In genomic region chr20:41418739-41419293, GRCh38 we compare ENCODE assay signal across 22 cellular contexts. TPM values are rescaled to one million over a fixed set of nuclear protein-coding genes. Genes with fewer than 3 reads are reported as not detected.
DNase-seq lines count a peak whose midpoint lies in the region; ATAC-seq and FAIRE-seq lines count a peak whose summit lies in the region.
"Had no signal": no experiment of that assay in that cellular context is flagged by ENCODE, and none has a peak within 500 bp of the region (broad histone marks: within the 10 kb centered on the region; RNA-seq: fewer than 3 reads in every experiment).

No MANE protein-coding gene starts in this region.

- no peak overlapping the region for H2BK5ac ChIP-seq in mesendoderm (ENCODE audit: low read length)

- no peaks in the 10 kb centered on the region for H3K9me2 ChIP-seq in GM23248 (ENCODE audit: insufficient read depth)

- no peaks in the 10 kb centered on the region for H3K79me2 ChIP-seq in mesendoderm (ENCODE audit: control insufficient read depth, insufficient read depth, low read length)
- H3K79me2 ChIP-seq in GM23248 (ENCODE audit: insufficient read depth): no peaks in the 10 kb centered on the region

- H4K8ac ChIP-seq in mesendoderm (ENCODE audit: low read depth, low read length): no peak overlapping the region

- WGBS in mesendoderm (ENCODE audit: extremely low coverage, insufficient coverage, low lambda C conversion rate): no CpG with 5 or more reads among the region's 7 CpGs
- 98% methylated on average over 7 of the region's 7 CpGs for WGBS in GM23248 (ENCODE audit: low coverage in 1 of 2, low lambda C conversion rate in 2 of 2, missing lambda C conversion rate in 2 of 2), 2 experiments

- peak overlapping the region; percentile 31 for H3K27ac Mint-ChIP-seq in activated naive CD8-positive, alpha-beta T cell treated with anti-CD3 and anti-CD28 coated beads for 36 hours
- H3K27ac Mint-ChIP-seq in activated naive CD8-positive, alpha-beta T cell treated with anti-CD3 and anti-CD28 coated beads, Interleukin-2, amount 50 U/mL, for 24 hours: no peak overlapping the region
- H3K27ac Mint-ChIP-seq: HFFc6 had no signal

- intact Hi-C loops in left cardiac atrium (cut with DNase I): loop anchor here in 1 of 2 donors (10.0 kb wide), 1 partner anchor 244 kb away; no protein-coding TSS in a partner anchor

- no peak overlapping the region for H3K18ac ChIP-seq in mesendoderm (ENCODE audit: low read length)

- H3K27me3 ChIP-seq in mesendoderm (ENCODE audit: insufficient read depth, low read length, poor library complexity) (no peaks in the 10 kb centered on the region), GM23248 (replicated peaks; ENCODE audit: insufficient read depth) (no peaks in the 10 kb centered on the region)

- no peak overlapping the region for H2BK15ac ChIP-seq in mesendoderm (replicated peaks; ENCODE audit: low read depth)

- no peak for ATAC-seq in activated naive CD8-positive, alpha-beta T cell treated with anti-CD3 and anti-CD28 coated beads, Interleukin-2, amount 50 U/mL, for 24 hours
- ATAC-seq in left cardiac atrium: peak; percentile 27 to 50
- ATAC-seq: A549, HCT116 had no signal

- H3K23ac ChIP-seq in mesendoderm (ENCODE audit: low read length): no peak overlapping the region

- H3K79me1 ChIP-seq in mesendoderm (ENCODE audit: low read length): no peaks in the 10 kb centered on the region

- H3K4me1 Mint-ChIP-seq in activated naive CD8-positive, alpha-beta T cell treated with anti-CD3 and anti-CD28 coated beads for 36 hours: peaks cover 8% of the 10 kb centered on the region
- no peaks in the 10 kb centered on the region for H3K4me1 Mint-ChIP-seq in activated naive CD8-positive, alpha-beta T cell treated with anti-CD3 and anti-CD28 coated beads, Interleukin-2, amount 50 U/mL, for 24 hours

- peak; percentile 67 for FAIRE-seq in HTR-8/SVneo (lab: Jason Lieb, UNC)
- FAIRE-seq: A549, D721Med, G401.6, GM12891 had no signal

- H4K5ac ChIP-seq in mesendoderm (ENCODE audit: low read length): no peak overlapping the region

- H2AK5ac ChIP-seq in mesendoderm (ENCODE audit: low read length): no peak overlapping the region

- H3K4me1 ChIP-seq in mesendoderm (ENCODE audit: control insufficient read depth, low read depth, low read length) (peaks cover 1% of the 10 kb centered on the region), GM23248 (ENCODE audit: insufficient read depth) (no peaks in the 10 kb centered on the region)
- H3K4me1 ChIP-seq: A549, Caco-2 had no signal

- H3K36me3 ChIP-seq in mesendoderm (ENCODE audit: control insufficient read depth, insufficient read depth, low read length): peaks cover 16% of the 10 kb centered on the region
- H3K36me3 ChIP-seq in GM23248 (ENCODE audit: low read depth): peaks cover 28% of the 10 kb centered on the region

- no peaks in the 10 kb centered on the region for H3K9me3 Mint-ChIP-seq in activated naive CD8-positive, alpha-beta T cell treated with anti-CD3 and anti-CD28 coated beads for 36 hours
- H3K9me3 Mint-ChIP-seq in activated naive CD8-positive, alpha-beta T cell treated with anti-CD3 and anti-CD28 coated beads, Interleukin-2, amount 50 U/mL, for 24 hours: no peaks in the 10 kb centered on the region
- H3K9me3 Mint-ChIP-seq: CD4-positive, alpha-beta T cell; HFFc6 had no signal

- H3K27ac ChIP-seq in mesendoderm (ENCODE audit: low read depth, low read length) (no peak overlapping the region), GM23248 (no peak overlapping the region)
- H3K27ac ChIP-seq: 22Rv1, A549, C4-2B, HL-60 had no signal

- H3K4me2 ChIP-seq in mesendoderm (ENCODE audit: low read length) (no peak overlapping the region), GM23248 (ENCODE audit: unreplicated experiment) (no peak overlapping the region)
- H3K4me2 ChIP-seq: A549 had no signal

- H3K9ac ChIP-seq in mesendoderm (ENCODE audit: low read length) (no peak overlapping the region), GM23248 (no peak overlapping the region)

- in situ Hi-C loops in GM23248 (cut with MboI): no loop called here

- H3K4me3 Mint-ChIP-seq in activated naive CD8-positive, alpha-beta T cell treated with anti-CD3 and anti-CD28 coated beads for 36 hours: no peak overlapping the region
- H3K4me3 Mint-ChIP-seq in activated naive CD8-positive, alpha-beta T cell treated with anti-CD3 and anti-CD28 coated beads, Interleukin-2, amount 50 U/mL, for 24 hours: no peak overlapping the region
- H3K4me3 Mint-ChIP-seq: CD4-positive, alpha-beta T cell; HFFc6 had no signal

- no peak overlapping the region for H2AFZ ChIP-seq in GM23248

- H3K56ac ChIP-seq in mesendoderm (ENCODE audit: low read length): peak overlapping the region; percentile 34

- no peaks in the 10 kb centered on the region for H4K20me1 ChIP-seq in GM23248 (ENCODE audit: insufficient read depth)

- H3K36me3 Mint-ChIP-seq in activated naive CD8-positive, alpha-beta T cell treated with anti-CD3 and anti-CD28 coated beads for 36 hours: peaks cover 28% of the 10 kb centered on the region
- peaks cover 42% of the 10 kb centered on the region for H3K36me3 Mint-ChIP-seq in activated naive CD8-positive, alpha-beta T cell treated with anti-CD3 and anti-CD28 coated beads, Interleukin-2, amount 50 U/mL, for 24 hours (ENCODE audit: low read depth)

- H2BK120ac ChIP-seq in mesendoderm (ENCODE audit: low read depth, low read length): no peak overlapping the region

- H3K9me3 ChIP-seq in GM23248 (ENCODE audit: low read depth): no peaks in the 10 kb centered on the region
- H3K9me3 ChIP-seq: A549, Caco-2 had no signal

- H3K27me3 Mint-ChIP-seq in activated naive CD8-positive, alpha-beta T cell treated with anti-CD3 and anti-CD28 coated beads for 36 hours: no peaks in the 10 kb centered on the region
- no peaks in the 10 kb centered on the region for H3K27me3 Mint-ChIP-seq in activated naive CD8-positive, alpha-beta T cell treated with anti-CD3 and anti-CD28 coated beads, Interleukin-2, amount 50 U/mL, for 24 hours
- H3K27me3 Mint-ChIP-seq: CD4-positive, alpha-beta T cell had no signal

- H3K4ac ChIP-seq in mesendoderm (ENCODE audit: low read depth, low read length): no peak overlapping the region

- H3F3A ChIP-seq in GM23248 (ENCODE audit: insufficient read depth): no peaks in the 10 kb centered on the region

- no peak for DNase-seq in activated naive CD8-positive, alpha-beta T cell treated with anti-CD3 and anti-CD28 coated beads for 36 hours
- DNase-seq in activated naive CD8-positive, alpha-beta T cell treated with anti-CD3 and anti-CD28 coated beads, Interleukin-2, amount 50 U/mL, for 24 hours: no peak
- DNase-seq in HTR-8/SVneo (ENCODE audit: insufficient read length, low spot score) (no peak), left cardiac atrium (no peak), mesendoderm (no peak), ureter (ENCODE audit: low spot score) (no peak), GM23248 (no peak)
- DNase-seq: AML-193; Caco-2; CD4-positive, alpha-beta T cell; GOT3; H7; HFFc6 had no signal

- no peak overlapping the region for H3K4me3 ChIP-seq in mesendoderm (ENCODE audit: low read length)
- H3K4me3 ChIP-seq in GM23248: no peak overlapping the region
- H3K4me3 ChIP-seq: A549 had no signal

RNA-seq across cellular contexts. Expression of gene EMILIN3, which starts 52.2 kb away (rescaled TPM):
- total RNA-seq in activated naive CD8-positive, alpha-beta T cell treated with anti-CD3 and anti-CD28 coated beads for 36 hours: not detected
- total RNA-seq in left cardiac atrium: 1 to 10 TPM in 1 of 2 donors, under 1 TPM in 1; 0.44 to 3.4 TPM
- 0.62 TPM for polyA plus RNA-seq in mesendoderm (2013, experiment 1 of 2)
- 0.64 TPM for polyA plus RNA-seq in mesendoderm (2013, experiment 2 of 2)
- 2.0 TPM for total RNA-seq in ureter
- 0.13 TPM in 1 of 2 replicates, not detected in the other for total RNA-seq in GM23248 (2014; rRNA removed; shearing (Covaris generic))
- polyA plus RNA-seq in GM23248 (2016; fragmentation: Nextera tagmentation; extraction: Ambion mirVana): 0.11 TPM in 1 of 2 replicates, not detected in the other
- total RNA-seq: HFFc6, HT1080 had no signal
